In the genomic region with DNA sequence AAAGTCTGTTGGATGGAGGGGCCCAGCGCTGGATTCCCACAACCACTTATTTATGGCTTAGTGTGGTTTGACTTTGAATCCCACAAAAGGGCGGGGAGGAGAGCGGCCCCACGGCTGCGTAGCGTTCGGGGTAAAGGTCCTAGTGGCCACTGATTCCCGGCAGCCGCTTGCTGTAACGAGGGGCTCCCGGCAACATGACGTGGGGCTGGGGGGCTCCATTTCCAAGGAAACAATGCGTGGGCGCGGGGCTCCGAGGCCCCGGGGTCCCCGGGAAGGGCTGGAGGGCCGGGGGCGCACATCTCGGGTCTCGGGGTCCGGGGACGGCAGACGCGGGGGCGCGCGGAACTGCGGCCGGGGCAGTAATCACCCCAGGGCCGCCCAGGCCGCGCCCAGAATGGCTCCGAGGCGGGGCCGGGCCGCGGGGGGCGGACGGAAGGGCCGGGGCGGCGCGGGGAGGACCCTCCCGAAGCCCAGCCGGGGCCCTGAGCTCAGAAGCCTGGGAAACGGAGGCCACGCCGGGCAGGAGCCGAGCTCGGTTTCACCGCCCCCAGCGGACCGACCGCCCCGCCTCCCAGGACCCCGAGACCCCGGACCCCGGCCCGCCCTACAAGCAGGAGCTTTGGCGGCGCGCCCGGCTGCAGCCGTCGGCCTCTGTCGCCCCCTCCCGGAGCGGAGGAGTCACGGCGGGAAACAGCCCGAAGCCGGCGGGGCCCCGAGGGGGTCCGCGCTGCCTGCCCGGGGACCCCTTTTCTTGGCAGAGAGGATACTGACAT, we compare ENCODE assay signal across 1 cellular context.
TF ChIP-seq lines count a peak whose summit lies in the region.

No MANE protein-coding gene starts in this region.

TF ChIP-seq in K562, 482 proteins besides CTCF, POLR2A, EP300 and RAD21 (continued from another document):
- TF ChIP-seq, protein P1, sequence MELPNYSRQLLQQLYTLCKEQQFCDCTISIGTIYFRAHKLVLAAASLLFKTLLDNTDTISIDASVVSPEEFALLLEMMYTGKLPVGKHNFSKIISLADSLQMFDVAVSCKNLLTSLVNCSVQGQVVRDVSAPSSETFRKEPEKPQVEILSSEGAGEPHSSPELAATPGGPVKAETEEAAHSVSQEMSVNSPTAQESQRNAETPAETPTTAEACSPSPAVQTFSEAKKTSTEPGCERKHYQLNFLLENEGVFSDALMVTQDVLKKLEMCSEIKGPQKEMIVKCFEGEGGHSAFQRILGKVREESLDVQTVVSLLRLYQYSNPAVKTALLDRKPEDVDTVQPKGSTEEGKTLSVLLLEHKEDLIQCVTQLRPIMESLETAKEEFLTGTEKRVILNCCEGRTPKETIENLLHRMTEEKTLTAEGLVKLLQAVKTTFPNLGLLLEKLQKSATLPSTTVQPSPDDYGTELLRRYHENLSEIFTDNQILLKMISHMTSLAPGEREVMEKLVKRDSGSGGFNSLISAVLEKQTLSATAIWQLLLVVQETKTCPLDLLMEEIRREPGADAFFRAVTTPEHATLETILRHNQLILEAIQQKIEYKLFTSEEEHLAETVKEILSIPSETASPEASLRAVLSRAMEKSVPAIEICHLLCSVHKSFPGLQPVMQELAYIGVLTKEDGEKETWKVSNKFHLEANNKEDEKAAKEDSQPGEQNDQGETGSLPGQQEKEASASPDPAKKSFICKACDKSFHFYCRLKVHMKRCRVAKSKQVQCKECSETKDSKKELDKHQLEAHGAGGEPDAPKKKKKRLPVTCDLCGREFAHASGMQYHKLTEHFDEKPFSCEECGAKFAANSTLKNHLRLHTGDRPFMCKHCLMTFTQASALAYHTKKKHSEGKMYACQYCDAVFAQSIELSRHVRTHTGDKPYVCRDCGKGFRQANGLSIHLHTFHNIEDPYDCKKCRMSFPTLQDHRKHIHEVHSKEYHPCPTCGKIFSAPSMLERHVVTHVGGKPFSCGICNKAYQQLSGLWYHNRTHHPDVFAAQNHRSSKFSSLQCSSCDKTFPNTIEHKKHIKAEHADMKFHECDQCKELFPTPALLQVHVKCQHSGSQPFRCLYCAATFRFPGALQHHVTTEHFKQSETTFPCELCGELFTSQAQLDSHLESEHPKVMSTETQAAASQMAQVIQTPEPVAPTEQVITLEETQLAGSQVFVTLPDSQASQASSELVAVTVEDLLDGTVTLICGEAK (IDR thresholded peaks at IDR 0.05) = no peak
- TF ChIP-seq, protein P1 (CRISPR knock-in tag; IDR thresholded peaks at IDR 0.05) = no peak
- TF ChIP-seq TAF1 (IDR thresholded peaks at IDR 0.05; ENCODE audit: control insufficient read depth, extremely low read depth, insufficient read depth, low read length, severe bottlenecking) = peak; percentile 26
- no peak for TF ChIP-seq POU5F1 (IDR thresholded peaks at IDR 0.05; ENCODE audit: borderline replicate concordance, low read depth, low read length, partially characterized antibody)
- TF ChIP-seq ZBTB7A (IDR thresholded peaks at IDR 0.05; ENCODE audit: borderline replicate concordance, control insufficient read depth, low read depth, low read length) = peak; percentile 99
- TF ChIP-seq ZNF668 (CRISPR knock-in tag; IDR thresholded peaks at IDR 0.05) = no peak
- peak; percentile 50; the same call in 1 of the 2 replicates for TF ChIP-seq PHF8 (IDR thresholded peaks at IDR 0.05; ENCODE audit: borderline replicate concordance, low read length)
- TF ChIP-seq YY1 (IDR thresholded peaks at IDR 0.05; ENCODE audit: borderline replicate concordance in 1 of 3, control insufficient read depth in 1 of 3, extremely low read depth in 1 of 3, insufficient read depth in 3 of 3, insufficient read length in 1 of 3, insufficient replicate concordance in 2 of 3, low read depth in 1 of 3, low read length in 2 of 3) = peak in 1 of 3 experiments; percentile 27
